ENCODE assay signal across 8 cellular contexts in the genomic region with DNA sequence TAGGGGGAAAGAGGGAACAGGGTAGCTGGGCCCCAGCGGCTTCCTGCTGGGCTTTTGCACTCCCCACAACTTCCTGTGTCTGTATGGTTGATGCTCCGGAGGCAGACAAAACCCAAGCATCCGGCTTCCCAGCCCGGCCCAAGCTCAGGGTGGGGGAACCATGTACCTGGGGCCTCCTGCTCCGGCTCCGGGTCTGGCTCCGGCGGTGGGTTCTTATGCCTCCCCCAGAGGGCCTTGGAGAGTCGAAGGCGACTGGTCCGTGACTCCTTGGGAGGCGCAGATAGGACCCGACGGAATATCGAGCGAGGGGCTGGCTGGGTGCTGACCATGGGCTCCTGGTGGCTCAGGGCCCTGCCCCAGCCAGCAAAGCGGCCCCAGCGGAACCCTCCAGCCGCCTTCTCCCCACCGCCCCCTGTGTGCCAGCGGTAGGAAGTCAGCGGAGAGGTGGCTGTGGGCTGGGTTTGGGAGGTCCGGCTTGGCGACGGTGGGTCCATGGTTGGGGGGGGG. TPM values are rescaled to one million over a fixed set of nuclear protein-coding genes. Genes with fewer than 3 reads are reported as not detected.
A peak's percentile ranks its signal among the peaks of the same experiment; 100 is the strongest.
DNase-seq lines count a peak whose midpoint lies in the region; ATAC-seq, FAIRE-seq and TF ChIP-seq lines count a peak whose summit lies in the region.

No MANE protein-coding gene starts in this region.

- no peaks in the 10 kb centered on the region for H3F3A ChIP-seq in smooth muscle cell (ENCODE audit: low read depth)

- H3K4me3 ChIP-seq in Karpas-422 (ENCODE audit: low read length), result peak overlapping the region; percentile 66
- H3K4me3 ChIP-seq in smooth muscle cell, result no peak overlapping the region

- TF ChIP-seq POLR2A in GM12892 (IDR thresholded peaks at IDR 0.05; ENCODE audit: low read depth, low read length), result peak; percentile 72; the same call in 1 of the 2 replicates

- H3K27ac ChIP-seq in Karpas-422 (ENCODE audit: low read length) (peak overlapping the region; percentile 7; the same call in 1 of the 2 replicates), smooth muscle cell (ENCODE audit: low read depth) (no peak overlapping the region)

- no peaks in the 10 kb centered on the region for H3K9me2 ChIP-seq in Karpas-422 (replicated peaks; ENCODE audit: insufficient read depth, low read length)

- H3K36me3 ChIP-seq in Karpas-422 (ENCODE audit: insufficient read depth, low read length) (no peaks in the 10 kb centered on the region), smooth muscle cell (ENCODE audit: low read depth) (no peaks in the 10 kb centered on the region)

- peak overlapping the region; percentile 66 for H3K4me2 ChIP-seq in Karpas-422 (ENCODE audit: low read depth, low read length, poor library complexity, severe bottlenecking)
- no peak overlapping the region for H3K4me2 ChIP-seq in smooth muscle cell

- H3K9me3 ChIP-seq in Karpas-422 (ENCODE audit: low read length), result no peaks in the 10 kb centered on the region
- H3K9me3 ChIP-seq in smooth muscle cell (replicated peaks; ENCODE audit: low read depth), result no peaks in the 10 kb centered on the region

- peak; percentile 66 for DNase-seq in GM12892 (ENCODE audit: insufficient read length)
- DNase-seq in Karpas-422, result peak; percentile 84
- peak; percentile 70 for DNase-seq in activated CD8-positive, alpha-beta memory T cell treated with anti-CD3 and anti-CD28 coated beads, Interleukin-2, amount 50 U/mL, for 4 hours
- peak; percentile 44 for DNase-seq in left ventricle myocardium superior
- peak; percentile 46 to 58 for DNase-seq in stimulated activated CD8-positive, alpha-beta memory T cell treated with anti-CD3 and anti-CD28 coated beads, Interleukin-7, amount 100 ng/mL, for 1 hour (ENCODE audit: low read depth in 2 of 2)
- no peak for DNase-seq in smooth muscle cell (lab: John Stamatoyannopoulos, UW; ENCODE audit: unreplicated experiment)
- DNase-seq in foreskin melanocyte, result no peak
- no peak for DNase-seq in hepatic stellate cell (ENCODE audit: low spot score)

- H3K27me3 ChIP-seq in Karpas-422 (ENCODE audit: low read length), result no peaks in the 10 kb centered on the region
- H3K27me3 ChIP-seq in smooth muscle cell (ENCODE audit: low read depth), result peaks cover 53% of the 10 kb centered on the region

- WGBS in smooth muscle cell (ENCODE audit: low lambda C conversion rate), result 74% methylated on average over 17 of the region's 25 CpGs

- peak; percentile 55 for ATAC-seq in left ventricle myocardium superior

- H4K20me1 ChIP-seq in Karpas-422 (ENCODE audit: insufficient read depth, low read depth, low read length), result no peaks in the 10 kb centered on the region
- no peaks in the 10 kb centered on the region for H4K20me1 ChIP-seq in smooth muscle cell (ENCODE audit: low read depth)

- peak overlapping the region; percentile 72; the same call in 1 of the 2 replicates for H2AFZ ChIP-seq in Karpas-422 (ENCODE audit: low read length)
- no peak overlapping the region for H2AFZ ChIP-seq in smooth muscle cell (ENCODE audit: low read depth)

- H3K9ac ChIP-seq in Karpas-422 (ENCODE audit: low read length), result peak overlapping the region; percentile 87
- H3K9ac ChIP-seq in smooth muscle cell (ENCODE audit: low read depth), result no peak overlapping the region

- no peak for FAIRE-seq in GM12892 (lab: Jason Lieb, UNC)

- no peak for TF ChIP-seq CTCF in smooth muscle cell (IDR thresholded peaks at IDR 0.05; ENCODE audit: borderline replicate concordance, insufficient read depth, poor library complexity, severe bottlenecking)

- H3K4me1 ChIP-seq in Karpas-422 (ENCODE audit: low read length), result peaks cover 8% of the 10 kb centered on the region
- no peaks in the 10 kb centered on the region for H3K4me1 ChIP-seq in smooth muscle cell (ENCODE audit: low read depth)

- intact Hi-C loops in left ventricle myocardium superior (cut with micrococcal nuclease), result no loop called here

- H3K79me2 ChIP-seq in Karpas-422 (ENCODE audit: low read length), result no peaks in the 10 kb centered on the region
- H3K79me2 ChIP-seq in smooth muscle cell (ENCODE audit: low read depth), result no peaks in the 10 kb centered on the region

RNA-seq across cellular contexts. Expression of gene RASAL3, which starts 0.4 kb away (rescaled TPM):
- 21.3 TPM for polyA plus RNA-seq in GM12892 (2012; ENCODE audit: missing spikeins)
- total RNA-seq in Karpas-422 (2014; rRNA removed; shearing (Covaris generic); ENCODE audit: low replicate concordance), result 4.0 and 27.1 TPM in 2 replicates
- total RNA-seq in left ventricle myocardium superior, result 2.0 TPM
- total RNA-seq in smooth muscle cell, result not detected in 2 replicates
- 0.24 TPM in 1 of 2 replicates, not detected in the other for polyA plus RNA-seq in smooth muscle cell

RNA-seq across cellular contexts. Expression of gene WIZ, which starts 14.2 kb away (rescaled TPM):
- polyA plus RNA-seq in GM12892 (2012; ENCODE audit: missing spikeins), result 3.3 TPM
- 5.3 and 5.4 TPM in 2 replicates for total RNA-seq in Karpas-422 (2014; rRNA removed; shearing (Covaris generic); ENCODE audit: low replicate concordance)
- total RNA-seq in left ventricle myocardium superior (32.2 TPM), smooth muscle cell (13.5 and 23.1 TPM in 2 replicates)
- polyA plus RNA-seq in smooth muscle cell, result 40.5 and 41.5 TPM in 2 replicates

RNA-seq across cellular contexts. Expression of gene PGLYRP2, which starts 15.4 kb away (rescaled TPM):
- not detected for polyA plus RNA-seq in GM12892 (2012; ENCODE audit: missing spikeins)
- not detected in 2 replicates for total RNA-seq in Karpas-422 (2014; rRNA removed; shearing (Covaris generic); ENCODE audit: low replicate concordance)
- total RNA-seq in left ventricle myocardium superior (not detected), smooth muscle cell (not detected in 2 replicates)
- polyA plus RNA-seq in smooth muscle cell, result not detected in 2 replicates

RNA-seq across cellular contexts. Expression of gene CYP4F22, which starts 44.4 kb away (rescaled TPM):
- polyA plus RNA-seq in GM12892 (2012; ENCODE audit: missing spikeins), result not detected
- total RNA-seq in Karpas-422 (2014; rRNA removed; shearing (Covaris generic); ENCODE audit: low replicate concordance), result not detected in 2 replicates
- total RNA-seq in left ventricle myocardium superior, result not detected
- total RNA-seq in smooth muscle cell, result not detected in 2 replicates
- not detected in 2 replicates for polyA plus RNA-seq in smooth muscle cell

RNA-seq across cellular contexts. Expression of gene AKAP8L, which starts 45.1 kb away (rescaled TPM):
- polyA plus RNA-seq in GM12892 (2012; ENCODE audit: missing spikeins), result 33.2 TPM
- total RNA-seq in Karpas-422 (2014; rRNA removed; shearing (Covaris generic); ENCODE audit: low replicate concordance), result 82.4 and 108 TPM in 2 replicates
- total RNA-seq in left ventricle myocardium superior (82.5 TPM), smooth muscle cell (61.9 and 92.0 TPM in 2 replicates)
- polyA plus RNA-seq in smooth muscle cell, result 93.9 and 105 TPM in 2 replicates

Comparison
In these comparisons a context has a peak if more than half of its experiments do, and no peak if none do; other contexts are left out.
1. DNase-seq: peak in GM12892 (single experiment), Karpas-422 (single experiment), activated CD8-positive, alpha-beta memory T cell treated with anti-CD3 and anti-CD28 coated beads, Interleukin-2, amount 50 U/mL, for 4 hours (single experiment), left ventricle myocardium superior (single experiment) and stimulated activated CD8-positive, alpha-beta memory T cell treated with anti-CD3 and anti-CD28 coated beads, Interleukin-7, amount 100 ng/mL, for 1 hour (2 of 2); none in smooth muscle cell (single experiment), foreskin melanocyte (single experiment) and hepatic stellate cell (single experiment).